In the genomic region with DNA sequence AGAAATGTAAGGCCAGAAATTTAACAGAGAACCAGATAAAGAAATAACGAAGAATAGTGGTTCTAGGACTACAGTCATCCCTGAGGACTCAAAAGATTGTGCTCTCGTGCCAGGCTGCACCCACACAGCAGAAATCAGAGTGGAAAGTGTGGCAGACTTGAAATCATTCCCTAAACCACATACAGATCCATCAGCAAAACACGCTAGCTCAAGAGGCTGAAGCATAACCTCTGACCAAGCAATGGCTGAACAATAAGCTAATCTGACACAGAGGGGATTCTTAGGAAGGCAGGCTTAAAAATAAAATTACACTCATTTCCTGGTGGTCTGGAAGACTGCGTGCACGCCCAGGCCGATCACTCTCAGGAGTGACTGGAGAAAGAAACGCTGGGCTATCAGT, we compare ENCODE assay signal across 1 cellular context.
TF ChIP-seq lines count a peak whose summit lies in the region.

No MANE protein-coding gene starts in this region.

TF ChIP-seq in endothelial cell of umbilical vein, 7 proteins besides CTCF, POLR2A, EP300 and RAD21:
- TF ChIP-seq POLR2AphosphoS5 (IDR thresholded peaks at IDR 0.05; ENCODE audit: insufficient read depth, low read depth, low read length) = peak; percentile 37
- TF ChIP-seq GATA2 (IDR thresholded peaks at IDR 0.05; ENCODE audit: insufficient read depth, insufficient read length, low read depth, low read length) = peak; percentile 48
- no peak for TF ChIP-seq MYC (IDR thresholded peaks at IDR 0.05; ENCODE audit: low read depth, low read length)
- no peak for TF ChIP-seq MAX (IDR thresholded peaks at IDR 0.05; ENCODE audit: insufficient read depth, insufficient read length)
- TF ChIP-seq FOS (IDR thresholded peaks at IDR 0.05; ENCODE audit: borderline replicate concordance, insufficient read depth, low read length) = peak; percentile 47
- TF ChIP-seq JUN (IDR thresholded peaks at IDR 0.05; ENCODE audit: borderline replicate concordance, insufficient read depth, insufficient read length, low read depth) = peak; percentile 59
